Comparison of ENCODE assay signal across 8 cellular contexts in genomic region chr17:77280304-77280910, GRCh38.
DNase-seq lines count a peak whose midpoint lies in the region; ATAC-seq and TF ChIP-seq lines count a peak whose summit lies in the region.

No MANE protein-coding gene starts in this region.

- no peak for ATAC-seq in HG02884 (IDR thresholded peaks at IDR 0.05; ENCODE audit: unreplicated experiment)

- in situ Hi-C loops in GM23248 (cut with MboI): no loop called here

- TF ChIP-seq CTCF in C4-2B (conservative IDR thresholded peaks at IDR 0.05) (no peak), fibroblast of pulmonary artery (IDR thresholded peaks at IDR 0.05; ENCODE audit: low read length, missing control alignments) (no peak)

- H3F3A ChIP-seq in GM23248 (ENCODE audit: insufficient read depth): peaks cover 17% of the 10 kb centered on the region

- peak overlapping the region; percentile 66 for H3K9ac ChIP-seq in GM23248
- no peak overlapping the region for H3K9ac ChIP-seq in SK-N-MC (ENCODE audit: insufficient read length)

- H3K4me3 ChIP-seq in GM23248 (peak overlapping the region; percentile 65), SK-N-MC (peak overlapping the region; percentile 35; the same call in 1 of the 2 replicates), fibroblast of pulmonary artery (replicated peaks; ENCODE audit: low read depth, low read length) (peak overlapping the region; percentile 45), skin epidermis (peak overlapping the region in 6 of 7 experiments; percentile 5 to 63 (median 45))

- peak overlapping the region; percentile 90 for H3K4me2 ChIP-seq in GM23248 (ENCODE audit: unreplicated experiment)

- DNase-seq in GM23248 (peak; percentile 89), SK-N-MC (ENCODE audit: low read depth, low spot score) (no peak), fibroblast of pulmonary artery (ENCODE audit: low read depth) (peak; percentile 87), putamen (ENCODE audit: low spot score) (no peak)
- DNase-seq in stimulated activated CD4-positive, alpha-beta T cell treated with anti-CD3 and anti-CD28 coated beads, Interleukin-4, amount 100 ng/mL, for 4 hours: no peak

- H3K27me3 ChIP-seq in GM23248 (replicated peaks; ENCODE audit: insufficient read depth): no peaks in the 10 kb centered on the region

- 30 to 32% methylated on average over 28 to 29 of the region's 30 CpGs for WGBS in GM23248 (ENCODE audit: low coverage in 1 of 2, low lambda C conversion rate in 2 of 2, missing lambda C conversion rate in 2 of 2), 2 experiments

- no peaks in the 10 kb centered on the region for H4K20me1 ChIP-seq in GM23248 (ENCODE audit: insufficient read depth)

- peak overlapping the region; percentile 81 for H3K27ac ChIP-seq in C4-2B
- peak overlapping the region; percentile 56 for H3K27ac ChIP-seq in GM23248
- no peak overlapping the region for H3K27ac ChIP-seq in SK-N-MC
- H3K27ac ChIP-seq in skin epidermis: peak overlapping the region in 7 of 21 experiments; percentile 0 to 47 (median 38)

- H3K9me3 ChIP-seq in GM23248 (ENCODE audit: low read depth): no peaks in the 10 kb centered on the region
- H3K9me3 ChIP-seq in SK-N-MC (ENCODE audit: low read depth, low read length): no peaks in the 10 kb centered on the region

- no peaks in the 10 kb centered on the region for H3K9me2 ChIP-seq in GM23248 (ENCODE audit: insufficient read depth)

- H3K36me3 ChIP-seq in GM23248 (ENCODE audit: low read depth) (no peaks in the 10 kb centered on the region), SK-N-MC (ENCODE audit: insufficient read depth, low read length) (no peaks in the 10 kb centered on the region)

- peaks cover 10% of the 10 kb centered on the region for H3K4me1 ChIP-seq in GM23248 (ENCODE audit: insufficient read depth)

- H3K79me2 ChIP-seq in GM23248 (ENCODE audit: insufficient read depth): no peaks in the 10 kb centered on the region

- H2AFZ ChIP-seq in GM23248: peak overlapping the region; percentile 57; the same call in 1 of the 2 replicates

Comparison
In these comparisons a context has a peak if more than half of its experiments do, and no peak if none do; other contexts are left out.
1. DNase-seq: peak in GM23248 (single experiment) and fibroblast of pulmonary artery (single experiment); none in SK-N-MC (single experiment), stimulated activated CD4-positive, alpha-beta T cell treated with anti-CD3 and anti-CD28 coated beads, Interleukin-4, amount 100 ng/mL, for 4 hours (0 of 2) and putamen (single experiment).
2. Peak in every context shown above with its lines, with median percentiles within 50 percentile points of each other: H3K4me3 ChIP-seq.